ENCODE assay signal across 3 cellular contexts in genomic region chr2:117432746-117433145, GRCh38.
"Had no signal": no experiment of that assay in that cellular context is flagged by ENCODE, and none has a peak within 500 bp of the region (broad histone marks: within the 10 kb centered on the region; RNA-seq: fewer than 3 reads in every experiment).

No MANE protein-coding gene starts in this region.

- DNase-seq: GDM1, GF-D8 had no signal

- H3K4me3 ChIP-seq: GM12878 had no signal

- ATAC-seq: GM12878 had no signal
